29 cellular contexts compared by ENCODE assay signal in the genomic region with DNA sequence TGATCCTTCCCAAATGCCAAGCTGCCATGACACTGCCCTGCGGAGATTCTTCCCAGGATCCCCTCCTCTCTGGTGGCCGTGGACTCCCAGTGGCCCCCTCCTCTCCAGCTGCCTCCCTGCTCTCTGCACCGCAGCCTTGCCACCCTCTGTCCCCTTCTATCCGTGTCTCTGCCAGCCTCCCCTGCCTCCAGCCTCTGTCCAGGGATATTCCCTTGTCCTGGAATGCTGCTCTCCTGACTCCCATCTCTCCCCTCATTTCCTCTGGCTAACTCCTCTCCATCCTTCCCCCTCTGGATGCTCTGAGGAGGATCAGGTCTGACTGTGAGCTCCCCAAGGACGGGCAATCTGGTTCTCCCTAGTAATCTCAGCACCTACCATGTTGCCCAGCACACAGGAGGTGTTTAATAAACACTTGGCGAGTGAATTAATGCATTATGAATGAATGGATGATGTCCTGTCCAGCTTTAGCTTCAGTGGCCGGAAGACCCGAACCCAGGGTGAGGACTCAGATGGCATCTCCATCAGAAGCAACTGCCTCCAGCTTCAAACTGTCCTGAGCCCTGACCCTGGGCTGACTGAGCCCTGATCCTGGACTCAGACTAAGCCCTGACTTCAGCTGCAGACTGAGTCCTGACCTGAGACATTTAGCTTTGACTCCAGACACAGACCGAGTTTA. TPM values are rescaled to one million over a fixed set of nuclear protein-coding genes. Genes with fewer than 3 reads are reported as not detected.
DNase-seq lines count a peak whose midpoint lies in the region; ATAC-seq, FAIRE-seq and TF ChIP-seq lines count a peak whose summit lies in the region.
"Had no signal": no experiment of that assay in that cellular context is flagged by ENCODE, and none has a peak within 500 bp of the region (broad histone marks: within the 10 kb centered on the region; RNA-seq: fewer than 3 reads in every experiment).

No MANE protein-coding gene starts in this region.

- POLR2A ChIA-PET in A673 (lab: Charles Lee; ENCODE audit: low non-redundant PET) = interaction anchor here (0.6 kb wide), 1 partner anchor 345 kb away, joined by 4 read pairs; no protein-coding TSS in a partner anchor
- POLR2A ChIA-PET in GM12878 (lab: Charles Lee) = interaction anchor here (0.5 to 1.1 kb wide), 3 partner anchors 9 to 260 kb away, joined by 3 to 4 read pairs (median 4); no protein-coding TSS in a partner anchor

- H3K79me2 ChIP-seq in OCI-LY1 (ENCODE audit: insufficient read depth, low read length) (no peaks in the 10 kb centered on the region), GM12878 (ENCODE audit: control insufficient read depth, insufficient read depth, low read length) (no peaks in the 10 kb centered on the region)

- SMC1A ChIA-PET in GM12878 (lab: Charles Lee; ENCODE audit: uncharacterized antibody, unreplicated experiment) = interaction anchor here (0.7 to 3.6 kb wide), 28 partner anchors 9 to 1249 kb away, joined by 3 to 52 read pairs (median 4); partner anchors contain the start of gene STRBP

- no peak for FAIRE-seq in GM12892 (lab: Jason Lieb, UNC)
- no peak for FAIRE-seq in GM12878 (lab: Jason Lieb, UNC)
- FAIRE-seq: D721Med had no signal

- H2AFZ ChIP-seq in OCI-LY1 (ENCODE audit: low read length) (no peak overlapping the region), GM12878 (ENCODE audit: control insufficient read depth, low read depth, low read length) (no peak overlapping the region)

- H3K27ac ChIP-seq in A673 (ENCODE audit: low read depth, low read length, poor library complexity, severe bottlenecking) = peak overlapping the region; percentile 48
- H3K27ac ChIP-seq in OCI-LY1 (ENCODE audit: low read depth, low read length, poor library complexity, severe bottlenecking) = peak overlapping the region; percentile 76
- H3K27ac ChIP-seq in GM12878 (ENCODE audit: control insufficient read depth, insufficient read depth) = no peak overlapping the region
- H3K27ac ChIP-seq: gastroesophageal sphincter, KMS-11, left ventricle myocardium inferior, upper lobe of right lung had no signal

- ATAC-seq in GM12878 = peak; percentile 26
- ATAC-seq in left cardiac atrium = no peak
- ATAC-seq: activated T-cell treated with anti-CD3 and anti-CD28 coated beads, Interleukin-2, amount 50 U/mL, for 4 hours; gastroesophageal sphincter; sciatic nerve; stimulated activated memory B cell treated with anti-CD40 and anti-IgM and Interleukin-4, amounts not matched to agents 10 μg/mL and 1 μg/mL and 100 μg/mL, for 72 hours; upper lobe of right lung had no signal

- H3K9ac ChIP-seq in OCI-LY1 (ENCODE audit: low read length) (no peak overlapping the region), GM12878 (ENCODE audit: control insufficient read depth, insufficient read depth, low read length) (no peak overlapping the region)
- H3K9ac ChIP-seq: KMS-11 had no signal

- TF ChIP-seq POLR2A in GM12892 (IDR thresholded peaks at IDR 0.05; ENCODE audit: low read depth, low read length) = no peak
- TF ChIP-seq POLR2A in GM12878 (IDR thresholded peaks at IDR 0.05; ENCODE audit: low read depth, low read length) = no peak

- H3K4me2 ChIP-seq in OCI-LY1 (ENCODE audit: low read length) = no peak overlapping the region
- no peak overlapping the region for H3K4me2 ChIP-seq in GM12878 (ENCODE audit: control insufficient read depth, insufficient read depth)

- H3F3A ChIP-seq in OCI-LY1 (ENCODE audit: insufficient read depth, low read length) = peaks cover 11% of the 10 kb centered on the region; the same call in 1 of the 2 replicates

- RAD21 ChIA-PET in GM12878 (lab: Charles Lee; ENCODE audit: unreplicated experiment) = interaction anchor here (0.7 to 3.4 kb wide), 18 partner anchors 9 to 849 kb away, joined by 3 to 47 read pairs (median 6); no protein-coding TSS in a partner anchor

- DNase-seq in A673 (ENCODE audit: low spot score) = no peak
- peak; percentile 22 for DNase-seq in GM12892 (ENCODE audit: insufficient read length)
- DNase-seq in GM12878 (ENCODE audit: low read depth, low spot score) = no peak
- no peak for DNase-seq in NOMO-1 treated with DMSO at 0.1 percent for 48 hours (lab: John Stamatoyannopoulos, UW; ENCODE audit: unreplicated experiment)
- DNase-seq in left cardiac atrium = no peak
- DNase-seq in iPS-NIHi7 (ENCODE audit: extremely low spot score) = no peak
- DNase-seq in SKM-1 (lab: John Stamatoyannopoulos, UW; ENCODE audit: unreplicated experiment) = no peak
- DNase-seq: activated B cell treated with CpG ODN at 0.5 μM for 24 hours; activated CD4-positive, alpha-beta T cell treated with anti-CD3 and anti-CD28 coated beads, Interleukin-2, amount 50 U/mL, for 1 hour; activated T-cell treated with anti-CD3 and anti-CD28 coated beads, Interleukin-2, amount 50 U/mL, for 4 hours; dermis blood vessel endothelial cell; EL; hypothalamus; left ventricle myocardium inferior; mesendoderm; NCI-H2081 treated with DMSO at 0.1 percent for 48 hours; NCI-H446; RPMI8226; stimulated activated CD4-positive, alpha-beta T cell treated with anti-CD3 and anti-CD28 coated beads, Interleukin-4, amount 100 ng/mL, for 4 hours; upper lobe of right lung had no signal

- H3K4me3 ChIP-seq in A673 (ENCODE audit: low read depth, low read length, poor library complexity, severe bottlenecking) = no peak overlapping the region
- no peak overlapping the region for H3K4me3 ChIP-seq in OCI-LY1 (ENCODE audit: low read depth, low read length, poor library complexity, severe bottlenecking)
- no peak overlapping the region for H3K4me3 ChIP-seq in GM12878
- H3K4me3 ChIP-seq: gastroesophageal sphincter, HAP-1, left ventricle myocardium inferior, upper lobe of right lung had no signal

- BruUV-seq in A673 (replicated peaks; lab: Mats Ljungman, UMichigan) (no TSS peak), GM12878 (replicated peaks; lab: Mats Ljungman, UMichigan) (no TSS peak)

- H3K4me1 ChIP-seq in A673 (ENCODE audit: insufficient read depth, low read length, poor library complexity, severe bottlenecking) (peaks cover 53% of the 10 kb centered on the region), OCI-LY1 (ENCODE audit: insufficient read depth, low read length, severe bottlenecking) (peaks cover 47% of the 10 kb centered on the region), GM12878 (ENCODE audit: control insufficient read depth, insufficient read depth, low read length) (peaks cover 28% of the 10 kb centered on the region)
- H3K4me1 ChIP-seq: HAP-1, left ventricle myocardium inferior had no signal

- H3K36me3 ChIP-seq in A673 (ENCODE audit: insufficient read depth, low read length, poor library complexity, severe bottlenecking) (no peaks in the 10 kb centered on the region), OCI-LY1 (ENCODE audit: insufficient read depth, low read length) (no peaks in the 10 kb centered on the region), GM12878 (ENCODE audit: control insufficient read depth in 2 of 2, insufficient read depth in 2 of 2, low read length in 1 of 2) (no peaks in the 10 kb centered on the region)
- H3K36me3 ChIP-seq: gastroesophageal sphincter, HAP-1, left ventricle myocardium inferior, upper lobe of right lung had no signal

- TF ChIP-seq EP300 in GM12878 (IDR thresholded peaks at IDR 0.05; ENCODE audit: borderline replicate concordance in 1 of 2, control insufficient read depth in 1 of 2, low read depth in 2 of 2, low read length in 2 of 2) = no peak

- intact Hi-C loops in A673 (cut with micrococcal nuclease; ENCODE audit: unreplicated experiment) = loop anchor here (2.0 to 5.0 kb wide), 3 partner anchors 356 to 884 kb away; partner anchors contain the start of gene PDCL
- intact Hi-C loops in GM12878 (cut with micrococcal nuclease; ENCODE audit: unreplicated experiment) = loop anchor here (10.0 kb wide), 2 partner anchors 444 to 514 kb away; partner anchors contain the start of gene RC3H2
- intact Hi-C loops in left cardiac atrium (cut with DNase I) = loop anchor here in 1 of 2 donors (10.0 kb wide), 1 partner anchor 254 kb away; no protein-coding TSS in a partner anchor

- TF ChIP-seq RAD21 in GM12878 (IDR thresholded peaks at IDR 0.05; ENCODE audit: insufficient read depth, low read depth, low read length) = no peak

- CTCF ChIA-PET in A673 (lab: Charles Lee) = no interaction called here
- CTCF ChIA-PET in GM12878 (lab: Yijun Ruan, JAX) = interaction anchor here (0.6 to 4.4 kb wide), 35 partner anchors 9 to 452 kb away, joined by 3 to 115 read pairs (median 7); partner anchors contain the start of genes RABGAP1 and STRBP

- H3K9me2 ChIP-seq in OCI-LY1 (ENCODE audit: low read depth, low read length) = no peaks in the 10 kb centered on the region

- H3K27me3 ChIP-seq in A673 (replicated peaks; ENCODE audit: insufficient read depth, low read depth, low read length, poor library complexity) (no peaks in the 10 kb centered on the region), OCI-LY1 (ENCODE audit: insufficient read depth, low read length) (no peaks in the 10 kb centered on the region; the same call in 1 of the 2 replicates), GM12878 (replicated peaks in 1 of 2; ENCODE audit: control insufficient read depth in 2 of 2, insufficient read depth in 2 of 2, low read length in 1 of 2) (no peaks in the 10 kb centered on the region; a peak in 1 of 4 replicates)

- H3K9me3 ChIP-seq in A673 (ENCODE audit: low read depth, low read length, poor library complexity, severe bottlenecking) (no peaks in the 10 kb centered on the region), OCI-LY1 (ENCODE audit: low read length) (no peaks in the 10 kb centered on the region), GM12878 (replicated peaks; ENCODE audit: control insufficient read depth, insufficient read depth, low read length) (no peaks in the 10 kb centered on the region)
- H3K9me3 ChIP-seq: gastroesophageal sphincter, HAP-1, left ventricle myocardium inferior, upper lobe of right lung had no signal

- TF ChIP-seq CTCF in A673 (conservative IDR thresholded peaks at IDR 0.05; ENCODE audit: low read depth, low read length) = no peak
- TF ChIP-seq CTCF in OCI-LY1 (IDR thresholded peaks at IDR 0.05; ENCODE audit: low read length) = no peak
- no peak for TF ChIP-seq CTCF in GM12878 (IDR thresholded peaks at IDR 0.05 in 2 of 3, conservative IDR thresholded peaks at IDR 0.05 in 1 of 3; ENCODE audit: control insufficient read depth in 2 of 3, extremely low read depth in 1 of 3, insufficient read depth in 1 of 3, low read depth in 3 of 3, low read length in 3 of 3)

- WGBS in GM12878 (ENCODE audit: insufficient coverage, insufficient replicate concordance, low lambda C conversion rate, missing lambda C conversion rate) = 59% methylated on average over 9 of the region's 9 CpGs

- in situ Hi-C loops in GM12878 (cut with MboI) = no loop called here

- H4K20me1 ChIP-seq in OCI-LY1 (ENCODE audit: insufficient read depth, low read length) (no peaks in the 10 kb centered on the region), GM12878 (ENCODE audit: control insufficient read depth, insufficient read depth) (no peaks in the 10 kb centered on the region)

RNA-seq across cellular contexts. Expression of gene CRB2, which starts 7.5 kb away (rescaled TPM):
- total RNA-seq in A673 (2021) = 0.47 and 0.55 TPM in 2 replicates
- polyA plus RNA-seq in GM12892 (2012; ENCODE audit: missing spikeins) = 0.42 TPM
- 0.51 and 1.2 TPM in 2 replicates for total RNA-seq in GM12878 (2013; cell fraction: nucleolus; rRNA removed)
- total RNA-seq in GM12878 (2014; rRNA removed) = 0.23 and 0.33 TPM in 2 replicates
- total RNA-seq in GM12878 (2014; rRNA removed; fragmentation: Illumina TruSeq; extraction: Trizol) = 0.27 and 0.28 TPM in 2 replicates
- 0.69 and 0.80 TPM in 2 replicates for total RNA-seq in GM12878 (2021)
- polyA plus RNA-seq in GM12878 (2011; ENCODE audit: low read depth) = 0.16 TPM
- 0.01 TPM in 2 replicates for polyA plus RNA-seq in GM12878 (2011; rRNA removed)
- 0.04 and 0.08 TPM in 2 replicates for polyA plus RNA-seq in GM12878 (2011; cell fraction: cytosol; rRNA removed)
- polyA plus RNA-seq in GM12878 (2011; cell fraction: nucleus; rRNA removed) = 0.25 and 0.26 TPM in 2 replicates
- polyA plus RNA-seq in GM12878 (2012) = 0.48 and 0.51 TPM in 2 replicates
- 0.08 and 0.10 TPM in 2 replicates for polyA plus RNA-seq in GM12878 (2014; fragmentation: Illumina TruSeq; extraction: Trizol)
- polyA plus RNA-seq in GM12878 (2014; fragmentation: Nextera tagmentation; extraction: Ambion mirVana) = not detected
- 0.38 and 0.47 TPM in 2 replicates for polyA plus RNA-seq in GM12878 (2014; rRNA removed)
- polyA plus RNA-seq in GM12878 (2016; fragmentation: Nextera tagmentation; extraction: Ambion mirVana) = under 1 TPM in 1 of 2 experiments, not detected in 1; 0.15 TPM
- polyA minus RNA-seq in GM12878 (2011; rRNA and poly(A)+ RNA removed) = 0.07 and 0.10 TPM in 2 replicates
- polyA minus RNA-seq in GM12878 (2011; cell fraction: cytosol; rRNA and poly(A)+ RNA removed) = not detected in 2 replicates
- 0.10 and 0.12 TPM in 2 replicates for polyA minus RNA-seq in GM12878 (2011; cell fraction: nucleus; rRNA and poly(A)+ RNA removed)
- 1 to 10 TPM; 1.3 to 2.2 TPM for total RNA-seq in left cardiac atrium
- total RNA-seq: dermis blood vessel endothelial cell, fibroblast of lung, gastroesophageal sphincter, left ventricle myocardium inferior, myocyte had no signal
- polyA plus RNA-seq: fibroblast of lung had no signal
